Comparison of ENCODE assay signal across 16 cellular contexts in genomic region chr20:19727251-19727847, GRCh38. TPM values are rescaled to one million over a fixed set of nuclear protein-coding genes. Genes with fewer than 3 reads are reported as not detected.
DNase-seq lines count a peak whose midpoint lies in the region; ATAC-seq and TF ChIP-seq lines count a peak whose summit lies in the region.
"Had no signal": no experiment of that assay in that cellular context is flagged by ENCODE, and none has a peak within 500 bp of the region (broad histone marks: within the 10 kb centered on the region; RNA-seq: fewer than 3 reads in every experiment).

No MANE protein-coding gene starts in this region.

- no peaks in the 10 kb centered on the region for H4K20me1 ChIP-seq in Karpas-422 (ENCODE audit: insufficient read depth, low read depth, low read length)

- peak overlapping the region; percentile 26; the same call in 1 of the 2 replicates for H3K9ac ChIP-seq in Karpas-422 (ENCODE audit: low read length)
- H3K9ac ChIP-seq in trophoblast cell (ENCODE audit: low read length), result no peak overlapping the region

- TF ChIP-seq CTCF in omental fat pad (IDR thresholded peaks at IDR 0.05), result no peak

- H3K36me3 ChIP-seq in Karpas-422 (ENCODE audit: insufficient read depth, low read length), result no peaks in the 10 kb centered on the region
- H3K36me3 ChIP-seq in trophoblast cell (ENCODE audit: control insufficient read depth in 1 of 2, insufficient read depth in 2 of 2, low read length in 2 of 2), result no peaks in the 10 kb centered on the region

- no CpG with 5 or more reads among the region's 10 CpGs for WGBS in trophoblast cell (ENCODE audit: extremely low coverage, insufficient coverage, insufficient read length)

- no peak overlapping the region for H4K8ac ChIP-seq in trophoblast cell (ENCODE audit: low read depth, low read length)

- no peak overlapping the region for H4K12ac ChIP-seq in trophoblast cell (ENCODE audit: low read depth, low read length)

- no peak overlapping the region for H3K27ac Mint-ChIP-seq in stimulated activated naive B cell treated with anti-CD40 and anti-IgM and Interleukin-4, amounts not matched to agents 10 μg/mL and 1 μg/mL and 100 μg/mL, for 72 hours
- H3K27ac Mint-ChIP-seq: CD4-positive, alpha-beta T cell; GM23338 had no signal

- peaks cover 21 to 44% of the 10 kb centered on the region in 2 donors for H3K4me1 Mint-ChIP-seq in stimulated activated naive B cell treated with anti-CD40 and anti-IgM and Interleukin-4, amounts not matched to agents 10 μg/mL and 1 μg/mL and 100 μg/mL, for 72 hours
- H3K4me1 Mint-ChIP-seq: GM23338 had no signal

- H3K4me3 ChIP-seq in Karpas-422 (ENCODE audit: low read length) (peak overlapping the region; percentile 10), trophoblast cell (ENCODE audit: low read depth, low read length) (no peak overlapping the region)
- H3K4me3 ChIP-seq: GM23338, K562 had no signal

- H3K9me2 ChIP-seq in Karpas-422 (replicated peaks; ENCODE audit: insufficient read depth, low read length), result no peaks in the 10 kb centered on the region

- no peaks in the 10 kb centered on the region for H3K27me3 ChIP-seq in Karpas-422 (ENCODE audit: low read length)
- no peaks in the 10 kb centered on the region for H3K27me3 ChIP-seq in trophoblast cell (ENCODE audit: insufficient read depth, low read length)

- H3K4me1 ChIP-seq in Karpas-422 (ENCODE audit: low read length) (peaks cover 36% of the 10 kb centered on the region), trophoblast cell (ENCODE audit: control insufficient read depth in 1 of 2, insufficient read depth in 2 of 2, low read length in 2 of 2) (no peaks in the 10 kb centered on the region)
- H3K4me1 ChIP-seq: Caco-2 had no signal

- no peak overlapping the region for H4K91ac ChIP-seq in trophoblast cell (ENCODE audit: low read depth, low read length)

- H3K9me3 Mint-ChIP-seq in stimulated activated naive B cell treated with anti-CD40 and anti-IgM and Interleukin-4, amounts not matched to agents 10 μg/mL and 1 μg/mL and 100 μg/mL, for 72 hours, result peaks cover 0 to 4% of the 10 kb centered on the region in 2 donors
- H3K9me3 Mint-ChIP-seq: CD4-positive, alpha-beta T cell; GM23338 had no signal

- H3K79me1 ChIP-seq in trophoblast cell (ENCODE audit: low read length), result no peaks in the 10 kb centered on the region

- H3K27ac ChIP-seq in Karpas-422 (ENCODE audit: low read length) (0 out of 2 replicates have a peak overlapping the region, but pooled peaks have one; percentile 34), trophoblast cell (ENCODE audit: low read depth, low read length) (no peak overlapping the region)

- H3K23ac ChIP-seq in trophoblast cell (ENCODE audit: low read length), result no peak overlapping the region

- H3K4me2 ChIP-seq in Karpas-422 (ENCODE audit: low read depth, low read length, poor library complexity, severe bottlenecking), result peak overlapping the region; percentile 53
- no peak overlapping the region for H3K4me2 ChIP-seq in trophoblast cell (ENCODE audit: low read length)
- H3K4me2 ChIP-seq: GM23338 had no signal

- peak; percentile 57 for DNase-seq in Karpas-422
- DNase-seq in NCI-H526 treated with DMSO at 0.1 percent for 48 hours (lab: John Stamatoyannopoulos, UW), result peak; percentile 84
- peak; percentile 17 for DNase-seq in ecto neural progenitor cell (ENCODE audit: low spot score)
- DNase-seq in stimulated activated naive B cell treated with anti-CD40 and anti-IgM and Interleukin-4, amounts not matched to agents 10 μg/mL and 1 μg/mL and 100 μg/mL, for 72 hours, result no peak
- DNase-seq in trophoblast cell, result no peak
- no peak for DNase-seq in cerebellar cortex (ENCODE audit: low spot score)
- no peak for DNase-seq in OCI-M1 (lab: John Stamatoyannopoulos, UW)
- DNase-seq in omental fat pad (ENCODE audit: low spot score), result no peak
- DNase-seq: AML-193; C1 segment of cervical spinal cord; Caco-2; CD4-positive, alpha-beta T cell; HCEC 1CT; IMR-90 had no signal

- ATAC-seq in stimulated activated naive B cell treated with anti-CD40 and anti-IgM and Interleukin-4, amounts not matched to agents 10 μg/mL and 1 μg/mL and 100 μg/mL, for 72 hours (replicated peaks), result peak; percentile 60 to 64
- ATAC-seq in omental fat pad (ENCODE audit: low FRiP score), result no peak
- ATAC-seq: GM23338, K562 had no signal

- peak overlapping the region; percentile 93 for H2AFZ ChIP-seq in Karpas-422 (ENCODE audit: low read length)
- H2AFZ ChIP-seq in trophoblast cell (ENCODE audit: insufficient read depth, low read length, poor library complexity), result no peak overlapping the region
- H2AFZ ChIP-seq: GM23338 had no signal

- H3K79me2 ChIP-seq in Karpas-422 (ENCODE audit: low read length), result no peaks in the 10 kb centered on the region
- no peaks in the 10 kb centered on the region for H3K79me2 ChIP-seq in trophoblast cell (ENCODE audit: control insufficient read depth, insufficient read depth, low read length, poor library complexity)

- H3K27me3 Mint-ChIP-seq in stimulated activated naive B cell treated with anti-CD40 and anti-IgM and Interleukin-4, amounts not matched to agents 10 μg/mL and 1 μg/mL and 100 μg/mL, for 72 hours, result no peaks in the 10 kb centered on the region
- H3K27me3 Mint-ChIP-seq: CD4-positive, alpha-beta T cell had no signal

- H3K18ac ChIP-seq in trophoblast cell (ENCODE audit: low read length), result no peak overlapping the region

- H3K9me3 ChIP-seq in Karpas-422 (ENCODE audit: low read length), result no peaks in the 10 kb centered on the region
- H3K9me3 ChIP-seq in trophoblast cell (ENCODE audit: insufficient read depth, low read depth, low read length), result no peaks in the 10 kb centered on the region
- H3K9me3 ChIP-seq: Caco-2 had no signal

- no peak overlapping the region for H2BK12ac ChIP-seq in trophoblast cell (ENCODE audit: low read length)

- no peak overlapping the region for H2BK5ac ChIP-seq in trophoblast cell (ENCODE audit: low read depth, low read length, poor library complexity)

- H3K36me3 Mint-ChIP-seq in stimulated activated naive B cell treated with anti-CD40 and anti-IgM and Interleukin-4, amounts not matched to agents 10 μg/mL and 1 μg/mL and 100 μg/mL, for 72 hours, result no peaks in the 10 kb centered on the region

- no peak overlapping the region for H2AK5ac ChIP-seq in trophoblast cell (ENCODE audit: low read length)

- H3K4me3 Mint-ChIP-seq in stimulated activated naive B cell treated with anti-CD40 and anti-IgM and Interleukin-4, amounts not matched to agents 10 μg/mL and 1 μg/mL and 100 μg/mL, for 72 hours, result peak overlapping the region in 1 of 2 donors; percentile 47
- H3K4me3 Mint-ChIP-seq: CD4-positive, alpha-beta T cell; GM23338 had no signal

- H2BK120ac ChIP-seq in trophoblast cell (ENCODE audit: insufficient read depth, low read length, poor library complexity), result no peak overlapping the region

- no peak overlapping the region for H3K4ac ChIP-seq in trophoblast cell (ENCODE audit: low read depth, low read length)

- H3K14ac ChIP-seq in trophoblast cell (ENCODE audit: low read length), result no peak overlapping the region

RNA-seq across cellular contexts. Expression of gene RIN2, which starts 30.7 kb away (rescaled TPM):
- total RNA-seq in Karpas-422 (2014; rRNA removed; shearing (Covaris generic); ENCODE audit: low replicate concordance), result 1.7 and 3.3 TPM in 2 replicates
- polyA plus RNA-seq in trophoblast cell (2013), result 16.5 and 17.0 TPM in 2 replicates
- 100 to 1,000 TPM in 1 of 4 donors, 10 to 100 TPM in 3; 40.2 to 117 (median 73.6) TPM for total RNA-seq in omental fat pad
- polyA plus RNA-seq: K562 had no signal

Comparison
In these comparisons a context has a peak if more than half of its experiments do, and no peak if none do; other contexts are left out.
1. DNase-seq: peak in Karpas-422 (single experiment), NCI-H526 treated with DMSO at 0.1 percent for 48 hours (single experiment) and ecto neural progenitor cell (single experiment); none in stimulated activated naive B cell treated with anti-CD40 and anti-IgM and Interleukin-4, amounts not matched to agents 10 μg/mL and 1 μg/mL and 100 μg/mL, for 72 hours (single experiment), trophoblast cell (0 of 2), cerebellar cortex (single experiment), OCI-M1 (single experiment) and omental fat pad (single experiment).